24 cellular contexts compared by ENCODE assay signal in genomic region chr15:64917211-64917610, GRCh38. TPM values are rescaled to one million over a fixed set of nuclear protein-coding genes. Genes with fewer than 3 reads are reported as not detected.
DNase-seq lines count a peak whose midpoint lies in the region; ATAC-seq, FAIRE-seq and TF ChIP-seq lines count a peak whose summit lies in the region.
"Had no signal": no experiment of that assay in that cellular context is flagged by ENCODE, and none has a peak within 500 bp of the region (broad histone marks: within the 10 kb centered on the region; RNA-seq: fewer than 3 reads in every experiment).

No MANE protein-coding gene starts in this region.

- ATAC-seq in SK-N-SH treated with all-trans-retinoic acid at 6 μM for 48 hours = no peak
- ATAC-seq: PC-3 had no signal

- H3K9me3 ChIP-seq in SK-N-SH = no peaks in the 10 kb centered on the region
- no peaks in the 10 kb centered on the region for H3K9me3 ChIP-seq in astrocyte (ENCODE audit: insufficient read depth, low read depth, low read length)
- H3K9me3 ChIP-seq: MG63 had no signal

- WGBS in SK-N-SH (ENCODE audit: low lambda C conversion rate) = no CpG with 5 or more reads among the region's 9 CpGs

- no peak for TF ChIP-seq EP300 in SK-N-SH (IDR thresholded peaks at IDR 0.05; ENCODE audit: borderline replicate concordance in 1 of 2, low read depth in 1 of 2, low read length in 1 of 2)

- H4K20me1 ChIP-seq in SK-N-SH (ENCODE audit: insufficient read depth) = no peaks in the 10 kb centered on the region
- no peaks in the 10 kb centered on the region for H4K20me1 ChIP-seq in astrocyte (ENCODE audit: insufficient read depth, low read length)

- TF ChIP-seq CTCF in SK-N-SH (IDR thresholded peaks at IDR 0.05) (no peak), astrocyte (IDR thresholded peaks at IDR 0.05; ENCODE audit: insufficient read depth, low read depth, low read length) (no peak), nephron progenitor cell (IDR thresholded peaks at IDR 0.05) (no peak)

- H3K9me3 Mint-ChIP-seq in astrocyte (ENCODE audit: unreplicated experiment) (no peaks in the 10 kb centered on the region), nephron progenitor cell (no peaks in the 10 kb centered on the region)
- H3K9me3 Mint-ChIP-seq: CD8-positive, alpha-beta memory T cell had no signal

- H3K27me3 Mint-ChIP-seq in astrocyte (ENCODE audit: low read depth, unreplicated experiment) = peaks cover 37% of the 10 kb centered on the region
- H3K27me3 Mint-ChIP-seq in nephron progenitor cell (ENCODE audit: low read depth, poor library complexity) = peaks cover 31% of the 10 kb centered on the region
- H3K27me3 Mint-ChIP-seq: CD8-positive, alpha-beta memory T cell had no signal

- FAIRE-seq in astrocyte (lab: Jason Lieb, UNC) = no peak

- H3K79me2 ChIP-seq in SK-N-SH (ENCODE audit: insufficient read depth) (no peaks in the 10 kb centered on the region), astrocyte (ENCODE audit: insufficient read depth, low read length) (no peaks in the 10 kb centered on the region)

- H3K4me3 Mint-ChIP-seq in astrocyte (ENCODE audit: unreplicated experiment) (no peak overlapping the region), nephron progenitor cell (no peak overlapping the region)
- H3K4me3 Mint-ChIP-seq: CD8-positive, alpha-beta memory T cell had no signal

- H3K27ac Mint-ChIP-seq in astrocyte (ENCODE audit: unreplicated experiment) = peak overlapping the region; percentile 58
- H3K27ac Mint-ChIP-seq in nephron progenitor cell = peak overlapping the region; percentile 21
- H3K27ac Mint-ChIP-seq: CD8-positive, alpha-beta memory T cell had no signal

- H3K4me1 ChIP-seq in SK-N-SH (ENCODE audit: control insufficient read depth in 1 of 2, insufficient read depth in 2 of 2, low read depth in 1 of 2, low read length in 1 of 2) (peaks cover 0 to 23% of the 10 kb centered on the region in 2 experiments; a peak in 1 of 4 replicates), astrocyte (ENCODE audit: insufficient read depth, low read length) (no peaks in the 10 kb centered on the region)

- no peak overlapping the region for H3K9ac ChIP-seq in SK-N-SH
- no peak overlapping the region for H3K9ac ChIP-seq in astrocyte (ENCODE audit: low read length)
- H3K9ac ChIP-seq: GM23248 had no signal

- H3K36me3 Mint-ChIP-seq in astrocyte (ENCODE audit: low read depth, unreplicated experiment) (peaks cover 11% of the 10 kb centered on the region), nephron progenitor cell (ENCODE audit: low read depth) (no peaks in the 10 kb centered on the region)

- no peaks in the 10 kb centered on the region for H3K9me2 ChIP-seq in SK-N-SH

- H3K27ac ChIP-seq in SK-N-SH (ENCODE audit: low read depth in 2 of 2, low read length in 1 of 2) = peak overlapping the region in 1 of 2 experiments; percentile 8; a peak in 2 of 4 replicates
- H3K27ac ChIP-seq in astrocyte (ENCODE audit: low read depth, low read length) = no peak overlapping the region
- H3K27ac ChIP-seq: GM23248 had no signal

- no peak overlapping the region for H2AFZ ChIP-seq in SK-N-SH (ENCODE audit: low read depth)
- H2AFZ ChIP-seq in astrocyte (ENCODE audit: low read depth, low read length) = no peak overlapping the region
- H2AFZ ChIP-seq: GM23248 had no signal

- H3K36me3 ChIP-seq in SK-N-SH (replicated peaks in 1 of 2; ENCODE audit: control insufficient read depth in 1 of 2, insufficient read depth in 2 of 2, low read length in 1 of 2) (no peaks in the 10 kb centered on the region), astrocyte (ENCODE audit: insufficient read depth, low read length) (no peaks in the 10 kb centered on the region)
- H3K36me3 ChIP-seq: MG63 had no signal

- CTCF ChIA-PET in SK-N-SH (lab: Yijun Ruan, JAX) = no interaction called here

- H3K4me3 ChIP-seq in SK-N-SH (ENCODE audit: low read depth in 2 of 2, low read length in 1 of 2) (no peak overlapping the region), astrocyte (ENCODE audit: insufficient read depth, low read depth, low read length) (no peak overlapping the region)
- H3K4me3 ChIP-seq: GM23248, MG63 had no signal

- DNase-seq in SK-N-SH (peak; percentile 26), COLO668 (lab: John Stamatoyannopoulos, UW; ENCODE audit: unreplicated experiment) (peak; percentile 7), astrocyte (ENCODE audit: low read depth) (no peak), nephron progenitor cell (no peak), H4 (ENCODE audit: low spot score) (no peak), pons (ENCODE audit: low spot score) (no peak), NOMO-1 treated with DMSO at 0.1 percent for 48 hours (lab: John Stamatoyannopoulos, UW; ENCODE audit: unreplicated experiment) (no peak)
- DNase-seq: C1 segment of cervical spinal cord, Calu3, DMS153, DND-41, GM23248, HCEC 1CT, IMR-90, KG1, MG63, NCI-H1105 treated with DMSO at 0.1 percent for 48 hours, NCI-H146, NCI-H1930, NCI-H2227 treated with DMSO at 0.1 percent for 48 hours, NCI-H526 treated with DMSO at 0.1 percent for 48 hours, PC-3 had no signal

- H3K27me3 ChIP-seq in SK-N-SH (ENCODE audit: insufficient read depth) = no peaks in the 10 kb centered on the region
- H3K27me3 ChIP-seq in astrocyte (ENCODE audit: insufficient read depth, low read length) = no peaks in the 10 kb centered on the region
- H3K27me3 ChIP-seq: MG63 had no signal

- H3F3A ChIP-seq in SK-N-SH (replicated peaks; ENCODE audit: insufficient read depth) = no peaks in the 10 kb centered on the region

- POLR2A ChIA-PET in SK-N-SH (lab: Yijun Ruan, JAX) = no interaction called here

- H3K4me2 ChIP-seq in SK-N-SH (no peak overlapping the region), astrocyte (ENCODE audit: low read length) (no peak overlapping the region)

- no peak for TF ChIP-seq RAD21 in SK-N-SH (IDR thresholded peaks at IDR 0.05; ENCODE audit: low read length)

- no peaks in the 10 kb centered on the region for H3K4me1 Mint-ChIP-seq in astrocyte (ENCODE audit: low read depth, unreplicated experiment)
- H3K4me1 Mint-ChIP-seq in nephron progenitor cell = peaks cover 31% of the 10 kb centered on the region

TF ChIP-seq in SK-N-SH, 30 proteins besides CTCF, POLR2A, EP300 and RAD21:
- no peak for TF ChIP-seq YY1 (IDR thresholded peaks at IDR 0.05; ENCODE audit: low read depth)

TF ChIP-seq in SK-N-SH treated with all-trans-retinoic acid at 6 μM for 48 hours, 23 proteins besides CTCF, POLR2A, EP300 and RAD21 (continues in another document):
- TF ChIP-seq ZNF8 (CRISPR knock-in tag; IDR thresholded peaks at IDR 0.05) = no peak
- TF ChIP-seq, protein P1, sequence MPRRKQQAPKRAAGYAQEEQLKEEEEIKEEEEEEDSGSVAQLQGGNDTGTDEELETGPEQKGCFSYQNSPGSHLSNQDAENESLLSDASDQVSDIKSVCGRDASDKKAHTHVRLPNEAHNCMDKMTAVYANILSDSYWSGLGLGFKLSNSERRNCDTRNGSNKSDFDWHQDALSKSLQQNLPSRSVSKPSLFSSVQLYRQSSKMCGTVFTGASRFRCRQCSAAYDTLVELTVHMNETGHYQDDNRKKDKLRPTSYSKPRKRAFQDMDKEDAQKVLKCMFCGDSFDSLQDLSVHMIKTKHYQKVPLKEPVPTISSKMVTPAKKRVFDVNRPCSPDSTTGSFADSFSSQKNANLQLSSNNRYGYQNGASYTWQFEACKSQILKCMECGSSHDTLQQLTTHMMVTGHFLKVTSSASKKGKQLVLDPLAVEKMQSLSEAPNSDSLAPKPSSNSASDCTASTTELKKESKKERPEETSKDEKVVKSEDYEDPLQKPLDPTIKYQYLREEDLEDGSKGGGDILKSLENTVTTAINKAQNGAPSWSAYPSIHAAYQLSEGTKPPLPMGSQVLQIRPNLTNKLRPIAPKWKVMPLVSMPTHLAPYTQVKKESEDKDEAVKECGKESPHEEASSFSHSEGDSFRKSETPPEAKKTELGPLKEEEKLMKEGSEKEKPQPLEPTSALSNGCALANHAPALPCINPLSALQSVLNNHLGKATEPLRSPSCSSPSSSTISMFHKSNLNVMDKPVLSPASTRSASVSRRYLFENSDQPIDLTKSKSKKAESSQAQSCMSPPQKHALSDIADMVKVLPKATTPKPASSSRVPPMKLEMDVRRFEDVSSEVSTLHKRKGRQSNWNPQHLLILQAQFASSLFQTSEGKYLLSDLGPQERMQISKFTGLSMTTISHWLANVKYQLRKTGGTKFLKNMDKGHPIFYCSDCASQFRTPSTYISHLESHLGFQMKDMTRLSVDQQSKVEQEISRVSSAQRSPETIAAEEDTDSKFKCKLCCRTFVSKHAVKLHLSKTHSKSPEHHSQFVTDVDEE (CRISPR knock-in tag; IDR thresholded peaks at IDR 0.05) = no peak
- no peak for TF ChIP-seq OSR1 (CRISPR knock-in tag; IDR thresholded peaks at IDR 0.05)
- no peak for TF ChIP-seq ZFP3 (CRISPR knock-in tag; IDR thresholded peaks at IDR 0.05)
- TF ChIP-seq, protein P2, sequence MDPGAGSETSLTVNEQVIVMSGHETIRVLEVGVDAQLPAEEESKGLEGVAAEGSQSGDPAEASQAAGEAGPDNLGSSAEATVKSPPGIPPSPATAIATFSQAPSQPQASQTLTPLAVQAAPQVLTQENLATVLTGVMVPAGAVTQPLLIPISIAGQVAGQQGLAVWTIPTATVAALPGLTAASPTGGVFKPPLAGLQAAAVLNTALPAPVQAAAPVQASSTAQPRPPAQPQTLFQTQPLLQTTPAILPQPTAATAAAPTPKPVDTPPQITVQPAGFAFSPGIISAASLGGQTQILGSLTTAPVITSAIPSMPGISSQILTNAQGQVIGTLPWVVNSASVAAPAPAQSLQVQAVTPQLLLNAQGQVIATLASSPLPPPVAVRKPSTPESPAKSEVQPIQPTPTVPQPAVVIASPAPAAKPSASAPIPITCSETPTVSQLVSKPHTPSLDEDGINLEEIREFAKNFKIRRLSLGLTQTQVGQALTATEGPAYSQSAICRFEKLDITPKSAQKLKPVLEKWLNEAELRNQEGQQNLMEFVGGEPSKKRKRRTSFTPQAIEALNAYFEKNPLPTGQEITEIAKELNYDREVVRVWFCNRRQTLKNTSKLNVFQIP (CRISPR knock-in tag; IDR thresholded peaks at IDR 0.05; ENCODE audit: borderline replicate concordance, low read depth) = no peak
- TF ChIP-seq PPARA (CRISPR knock-in tag; IDR thresholded peaks at IDR 0.05; ENCODE audit: borderline replicate concordance) = no peak
- TF ChIP-seq ZNF70 (CRISPR knock-in tag; IDR thresholded peaks at IDR 0.05) = no peak
- no peak for TF ChIP-seq ZFP30 (CRISPR knock-in tag; IDR thresholded peaks at IDR 0.05)

RNA-seq across cellular contexts. Expression of gene ANKDD1A, which starts 5.5 kb away (rescaled TPM):
- 7.2 and 8.6 TPM in 2 replicates for polyA plus RNA-seq in SK-N-SH (2012; rRNA removed)
- 3.2 and 4.5 TPM in 2 replicates for polyA plus RNA-seq in SK-N-SH (2012; cell fraction: cytosol; rRNA removed)
- 23.7 and 25.9 TPM in 2 replicates for polyA plus RNA-seq in SK-N-SH (2012; cell fraction: nucleus; rRNA removed)
- total RNA-seq in astrocyte = 1.1 and 1.6 TPM in 2 replicates
- total RNA-seq in H4 (2014; rRNA removed; shearing (Covaris generic)) = 0.25 and 1.1 TPM in 2 replicates

Comparison
In these comparisons a context has a peak if more than half of its experiments do, and no peak if none do; other contexts are left out.
1. DNase-seq: peak in SK-N-SH (single experiment) and COLO668 (single experiment); none in astrocyte (single experiment), nephron progenitor cell (single experiment), H4 (single experiment), pons (single experiment) and NOMO-1 treated with DMSO at 0.1 percent for 48 hours (single experiment).